ENCODE assay signal across 9 cellular contexts in genomic region chr12:109785854-109786253, GRCh38. TPM values are rescaled to one million over a fixed set of nuclear protein-coding genes. Genes with fewer than 3 reads are reported as not detected.
"Had no signal": no experiment of that assay in that cellular context is flagged by ENCODE, and none has a peak within 500 bp of the region (broad histone marks: within the 10 kb centered on the region; RNA-seq: fewer than 3 reads in every experiment).

No MANE protein-coding gene starts in this region.

- ATAC-seq: GM12878 had no signal

- H3K4me3 ChIP-seq: GM12878 had no signal

- DNase-seq: GDM1, GF-D8 had no signal

- FAIRE-seq: G401.6, GM12878, GM12891, GM12892, GM18507, GM19239 had no signal

RNA-seq across cellular contexts. Expression of gene TRPV4, which starts 47.3 kb away (rescaled TPM):
- total RNA-seq: G401, GM12878 had no signal
- polyA plus RNA-seq: GM12878 had no signal
